In the genomic region with DNA sequence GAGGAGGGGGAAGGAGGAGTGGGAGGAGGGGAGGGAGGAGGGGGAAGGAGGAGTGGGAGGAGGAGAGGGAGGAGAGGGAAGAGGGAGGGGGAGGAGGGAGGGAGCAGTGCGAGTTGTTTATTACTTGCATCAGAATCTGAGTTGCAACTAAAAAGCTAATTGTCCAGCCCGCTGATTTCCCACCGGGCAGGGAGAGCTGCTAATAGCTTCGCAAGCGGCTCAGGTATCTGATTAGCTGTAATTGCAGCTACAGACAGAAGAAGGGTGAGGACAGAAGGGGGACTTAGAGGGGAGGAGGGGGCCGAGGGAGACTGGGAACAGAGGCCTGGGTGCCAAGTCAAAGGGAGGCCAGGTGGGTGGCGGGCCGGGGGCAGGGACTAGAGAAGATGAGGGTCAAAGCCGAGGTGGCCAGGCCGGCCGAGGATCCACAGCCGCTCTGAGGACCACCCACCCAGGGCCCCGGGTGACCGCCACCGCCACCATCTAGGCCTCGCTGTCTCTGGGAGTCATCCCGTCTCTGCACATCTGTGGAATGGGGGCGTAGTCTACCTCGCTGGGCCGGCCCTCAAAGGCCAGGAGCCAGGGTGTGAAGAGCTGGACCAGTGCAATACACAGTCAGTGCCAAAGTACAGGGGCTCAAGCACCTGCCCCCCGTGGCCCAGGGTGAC, we compare ENCODE assay signal across 30 cellular contexts. TPM values are rescaled to one million over a fixed set of nuclear protein-coding genes. Genes with fewer than 3 reads are reported as not detected.
DNase-seq lines count a peak whose midpoint lies in the region; ATAC-seq, FAIRE-seq and TF ChIP-seq lines count a peak whose summit lies in the region.
"Had no signal": no experiment of that assay in that cellular context is flagged by ENCODE, and none has a peak within 500 bp of the region (broad histone marks: within the 10 kb centered on the region; RNA-seq: fewer than 3 reads in every experiment).

No MANE protein-coding gene starts in this region.

- BruUV-seq in HepG2 (replicated peaks; lab: Mats Ljungman, UMichigan) = no TSS peak

- no peak overlapping the region for H2AFZ ChIP-seq in HepG2 (ENCODE audit: low read length)

- H3K4me3 Mint-ChIP-seq in chondrocyte (ENCODE audit: unreplicated experiment) = no peak overlapping the region
- H3K4me3 Mint-ChIP-seq: activated CD4-positive, alpha-beta T cell treated with anti-CD3 and anti-CD28 coated beads, Interleukin-2, amount 10 ng/mL, durations not matched to agents 7 days and 5 days; activated naive CD8-positive, alpha-beta T cell; CD4-positive, CD25-positive, alpha-beta regulatory T cell had no signal

- peaks cover 57% of the 10 kb centered on the region for H3K27me3 Mint-ChIP-seq in chondrocyte (ENCODE audit: low read depth)

- H3K4me3 ChIP-seq in HepG2 (replicated peaks in 1 of 3; ENCODE audit: insufficient read depth in 1 of 3, low read depth in 2 of 3, low read length in 3 of 3) = no peak overlapping the region
- no peak overlapping the region for H3K4me3 ChIP-seq in right lobe of liver
- H3K4me3 ChIP-seq: breast epithelium, esophagus squamous epithelium, GM12878, tibial nerve had no signal

- no peaks in the 10 kb centered on the region for H4K20me1 ChIP-seq in HepG2 (ENCODE audit: insufficient read depth, low read length)

- H3K27me3 ChIP-seq in HepG2 (ENCODE audit: control insufficient read depth in 1 of 2, insufficient read depth in 2 of 2, low read length in 2 of 2) (peaks cover 10 to 70% of the 10 kb centered on the region in 2 experiments), right lobe of liver (peaks cover 0 to 11% of the 10 kb centered on the region in 2 donors)

- in situ Hi-C loops in HepG2 (cut with HindIII; ENCODE audit: extremely low pct_ligation_motif_present, low pct_unique_long_range_greater_than_20kb) = no loop called here

- peaks cover 2% of the 10 kb centered on the region for H3K36me3 Mint-ChIP-seq in chondrocyte (ENCODE audit: low read depth)
- H3K36me3 Mint-ChIP-seq: activated naive CD8-positive, alpha-beta T cell; CD4-positive, CD25-positive, alpha-beta regulatory T cell had no signal

- TF ChIP-seq POLR2A in HepG2 (IDR thresholded peaks at IDR 0.05; ENCODE audit: insufficient read depth in 1 of 2, low read depth in 2 of 2, low read length in 2 of 2) (no peak), right lobe of liver (IDR thresholded peaks at IDR 0.05) (no peak)

- WGBS in HepG2 (ENCODE audit: low lambda C conversion rate) = 25% methylated on average over 12 of the region's 21 CpGs
- WGBS in right lobe of liver (ENCODE audit: insufficient coverage, low coverage, low lambda C conversion rate, missing lambda C conversion rate) = 38% methylated on average over 9 of the region's 21 CpGs

- H3K9me3 Mint-ChIP-seq in chondrocyte (ENCODE audit: low read depth) = peaks cover 5% of the 10 kb centered on the region
- H3K9me3 Mint-ChIP-seq: activated CD4-positive, alpha-beta T cell treated with anti-CD3 and anti-CD28 coated beads, Interleukin-2, amount 10 ng/mL, durations not matched to agents 7 days and 5 days had no signal

- no peak for FAIRE-seq in HepG2 (lab: Jason Lieb, UNC)
- FAIRE-seq: D721Med, GM12878, keratinocyte had no signal

- no peaks in the 10 kb centered on the region for H3K79me2 ChIP-seq in HepG2 (ENCODE audit: insufficient read depth, low read length)

- POLR2A ChIA-PET in HepG2 (lab: Yijun Ruan, JAX) = interaction anchor here (0.6 kb wide), 1 partner anchor 233 kb away, joined by 3 read pairs; no protein-coding TSS in a partner anchor

- peaks cover 8% of the 10 kb centered on the region for H3K4me1 Mint-ChIP-seq in chondrocyte (ENCODE audit: low read depth)

- H3K4me2 ChIP-seq in HepG2 (ENCODE audit: low read depth, low read length) = no peak overlapping the region

- intact Hi-C loops in HepG2 (cut with micrococcal nuclease; ENCODE audit: unreplicated experiment) (no loop called here), right lobe of liver (cut with DNase I) (loop anchor here in 1 of 2 donors (10.0 kb wide), 1 partner anchor 190 kb away; no protein-coding TSS in a partner anchor)

- no peak overlapping the region for H3K27ac ChIP-seq in HepG2 (ENCODE audit: extremely low read length, insufficient read depth, low read length)
- H3K27ac ChIP-seq in right lobe of liver = no peak overlapping the region
- H3K27ac ChIP-seq: breast epithelium, esophagus squamous epithelium, heart right ventricle, tibial nerve, WERI-Rb-1 had no signal

- H3K9ac ChIP-seq in HepG2 (ENCODE audit: insufficient read depth, low read depth, low read length) = no peak overlapping the region

- H3K4me1 ChIP-seq in HepG2 (ENCODE audit: insufficient read depth, low read length) (no peaks in the 10 kb centered on the region), right lobe of liver (no peaks in the 10 kb centered on the region)
- H3K4me1 ChIP-seq: breast epithelium had no signal

- TF ChIP-seq RAD21 in HepG2 (CRISPR knock-in tag; IDR thresholded peaks at IDR 0.05) = no peak

- ATAC-seq in HepG2 (peak; percentile 36; the same call in 2 of the 3 replicates), right lobe of liver (no peak)
- ATAC-seq: GM12878, heart right ventricle, right cardiac atrium had no signal

- CTCF ChIA-PET in HepG2 (lab: Yijun Ruan, JAX; ENCODE audit: low intra/inter-chr PET ratio, low total read pairs) = no interaction called here

- H3K27ac Mint-ChIP-seq in chondrocyte (ENCODE audit: unreplicated experiment) = no peak overlapping the region
- H3K27ac Mint-ChIP-seq: activated CD4-positive, alpha-beta T cell treated with anti-CD3 and anti-CD28 coated beads, Interleukin-2, amount 10 ng/mL, durations not matched to agents 7 days and 5 days; activated naive CD8-positive, alpha-beta T cell; naive B cell had no signal

- TF ChIP-seq EP300 in HepG2 (IDR thresholded peaks at IDR 0.05; ENCODE audit: low read depth in 2 of 2, low read length in 2 of 2) = no peak
- no peak for TF ChIP-seq EP300 in HepG2 (CRISPR knock-in tag; IDR thresholded peaks at IDR 0.05; ENCODE audit: borderline replicate concordance)

- H3K36me3 ChIP-seq in HepG2 (replicated peaks in 1 of 2; ENCODE audit: control insufficient read depth in 1 of 2, insufficient read depth in 2 of 2, low read length in 2 of 2) (no peaks in the 10 kb centered on the region), right lobe of liver (no peaks in the 10 kb centered on the region)
- H3K36me3 ChIP-seq: breast epithelium, esophagus squamous epithelium, heart right ventricle, tibial nerve, WERI-Rb-1 had no signal

- no peak for TF ChIP-seq CTCF in HepG2 (CRISPR knock-in tag; IDR thresholded peaks at IDR 0.05)
- TF ChIP-seq CTCF in right lobe of liver (IDR thresholded peaks at IDR 0.05) = no peak
- TF ChIP-seq CTCF in chondrocyte (IDR thresholded peaks at IDR 0.05) = no peak

- H3K9me3 ChIP-seq in HepG2 (ENCODE audit: low read length) = no peaks in the 10 kb centered on the region; the same call in 1 of the 2 replicates
- no peaks in the 10 kb centered on the region for H3K9me3 ChIP-seq in right lobe of liver

- DNase-seq in HepG2 (ENCODE audit: low spot score) (no peak), right lobe of liver (no peak), NCI-H1105 treated with DMSO at 0.1 percent for 48 hours (lab: John Stamatoyannopoulos, UW) (peak; percentile 33), chondrocyte (ENCODE audit: low spot score) (peak; percentile 85), 8988T (no peak), DMS153 (lab: John Stamatoyannopoulos, UW) (no peak)
- DNase-seq in stimulated activated naive CD4-positive, alpha-beta T cell (lab: John Stamatoyannopoulos, UW) = no peak
- DNase-seq: activated CD4-positive, alpha-beta T cell treated with anti-CD3 and anti-CD28 coated beads, Interleukin-2, amount 10 ng/mL, durations not matched to agents 7 days and 5 days; activated effector memory CD4-positive, alpha-beta T cell treated with anti-CD3 and anti-CD28 coated beads, Interleukin-2, amount 50 U/mL, for 16 hours; activated T-cell treated with anti-CD3 and anti-CD28 coated beads, Interleukin-2, amount 50 U/mL, for 1 hour; CD4-positive, CD25-positive, alpha-beta regulatory T cell; esophagus squamous epithelium; foreskin melanocyte; H7; heart right ventricle; midbrain; naive B cell; NCI-H1092 treated with DMSO at 0.1 percent for 48 hours; NCI-H2107; Right ventricle myocardium superior; stimulated activated CD8-positive, alpha-beta memory T cell treated with anti-CD3 and anti-CD28 coated beads, Interleukin-4, amount 100 ng/mL, for 48 hours; T-helper 9 cell; WERI-Rb-1 had no signal

TF ChIP-seq in HepG2, 621 proteins besides CTCF, POLR2A, EP300 and RAD21 (continues in another document):
- no peak for TF ChIP-seq HIVEP1 (CRISPR knock-in tag; IDR thresholded peaks at IDR 0.05)

RNA-seq across cellular contexts. Expression of gene MICALL2, which starts 54.3 kb away (rescaled TPM):
- total RNA-seq in HepG2 (2016; rRNA removed; fragmentation: Illumina TruSeq; extraction: Trizol) (1.8 and 5.8 TPM in 2 replicates), right lobe of liver (10 to 100 TPM in 5 of 6 experiments, 1 to 10 TPM in 1; 8.2 to 23.8 (median 13.6) TPM), chondrocyte (44.5 to 56.9 TPM (median 45.2 TPM) in 3 replicates)
- 5.5 and 6.3 TPM in 2 replicates for total RNA-seq in HepG2 (2016; cell fraction: cytosol; rRNA removed; fragmentation: Illumina TruSeq; extraction: Trizol; ENCODE audit: low read depth)
- total RNA-seq in HepG2 (2016; cell fraction: insoluble cytoplasmic fraction; rRNA removed; fragmentation: Illumina TruSeq; extraction: Trizol) = 2.1 and 6.3 TPM in 2 replicates
- total RNA-seq in HepG2 (2016; cell fraction: membrane; rRNA removed; fragmentation: Illumina TruSeq; extraction: Trizol) = 2.9 and 3.0 TPM in 2 replicates
- total RNA-seq in HepG2 (2016; cell fraction: nucleus; rRNA removed; fragmentation: Illumina TruSeq; extraction: Trizol) = 7.9 and 10.2 TPM in 2 replicates
- polyA plus RNA-seq in HepG2 (2011; rRNA removed) = 12.4 and 15.0 TPM in 2 replicates
- 2.3 and 4.4 TPM in 2 replicates for polyA plus RNA-seq in HepG2 (2011; cell fraction: cytosol; rRNA removed)
- 231 and 294 TPM in 2 replicates for polyA plus RNA-seq in HepG2 (2011; cell fraction: nucleus; rRNA removed)
- 5.9 and 10.1 TPM in 2 replicates for polyA plus RNA-seq in HepG2 (2012)
- 1.1 and 1.7 TPM in 2 replicates for polyA plus RNA-seq in HepG2 (2016; cell fraction: cytosol; fragmentation: Illumina TruSeq; extraction: Trizol; ENCODE audit: low read depth)
- polyA plus RNA-seq in HepG2 (2016; cell fraction: insoluble cytoplasmic fraction; fragmentation: Illumina TruSeq; extraction: Trizol; ENCODE audit: low read depth) = 1.9 and 2.3 TPM in 2 replicates
- 1.3 and 1.7 TPM in 2 replicates for polyA plus RNA-seq in HepG2 (2016; cell fraction: membrane; fragmentation: Illumina TruSeq; extraction: Trizol; ENCODE audit: low read depth)
- 32.1 and 32.9 TPM in 2 replicates for polyA plus RNA-seq in HepG2 (2016; cell fraction: nucleus; fragmentation: Illumina TruSeq; extraction: Trizol; ENCODE audit: insufficient read depth, low read depth)
- 17.6 and 22.4 TPM in 2 replicates for polyA minus RNA-seq in HepG2 (2011; rRNA and poly(A)+ RNA removed; ENCODE audit: low replicate concordance)
- polyA minus RNA-seq in HepG2 (2011; cell fraction: cytosol; rRNA and poly(A)+ RNA removed) = 2.2 and 2.5 TPM in 2 replicates
- polyA minus RNA-seq in HepG2 (2011; cell fraction: nucleus; rRNA and poly(A)+ RNA removed) = 26.2 and 30.8 TPM in 2 replicates

Comparison
In these comparisons a context has a peak if more than half of its experiments do, and no peak if none do; other contexts are left out.
1. DNase-seq: peak in NCI-H1105 treated with DMSO at 0.1 percent for 48 hours (single experiment) and chondrocyte (single experiment); none in HepG2 (single experiment), right lobe of liver (0 of 3), 8988T (single experiment), stimulated activated naive CD4-positive, alpha-beta T cell (0 of 6) and DMS153 (single experiment).